In the genomic region with DNA sequence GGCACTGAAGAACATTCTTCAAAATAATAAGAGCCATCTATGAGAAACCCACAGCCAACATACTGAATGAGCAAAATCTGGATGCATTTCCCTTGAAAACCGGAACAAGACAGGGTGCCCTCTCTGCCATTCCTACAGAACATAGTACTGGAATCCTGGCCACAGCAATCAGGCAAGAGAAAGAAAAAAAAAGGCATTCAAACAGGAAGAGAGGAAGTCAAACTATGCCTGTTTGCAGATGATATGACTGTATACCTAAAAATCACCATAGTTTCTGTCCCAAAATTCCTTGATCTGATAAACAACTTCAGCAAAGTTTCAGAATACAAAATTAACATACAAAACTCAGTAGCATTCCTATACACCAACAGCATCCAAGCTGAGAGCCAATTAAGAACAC, we compare ENCODE assay signal across 23 cellular contexts.
"Had no signal": no experiment of that assay in that cellular context is flagged by ENCODE, and none has a peak within 500 bp of the region (broad histone marks: within the 10 kb centered on the region; RNA-seq: fewer than 3 reads in every experiment).

No MANE protein-coding gene starts in this region.

- DNase-seq: Kasumi-1, MV-4-11, NCI-H1048, NCI-H1105, NCI-H1417, NCI-H1436 treated with DMSO at 0.1 percent for 48 hours, NCI-H1694, NCI-H187 treated with DMSO at 0.1 percent for 48 hours, NCI-H2029 treated with DMSO at 0.1 percent for 48 hours, NCI-H2107, NCI-H2227 treated with DMSO at 0.1 percent for 48 hours, NCI-H524, NCI-H69, NCI-H774, Right ventricle myocardium superior, RPMI8226, SIG-M5 had no signal

- H3K27me3 ChIP-seq: SJSA1 had no signal

- H3K4me3 ChIP-seq: K562, SJSA1, SK-N-MC had no signal

- H3K4me2 ChIP-seq: KMS-11 had no signal

- H3K4me3 Mint-ChIP-seq: IgD-negative memory B cell had no signal

- H3K36me3 Mint-ChIP-seq: IgD-negative memory B cell had no signal

- H3K27ac ChIP-seq: HL-60, KMS-11, SJSA1, SK-N-MC had no signal

- H3K4me1 ChIP-seq: SJSA1 had no signal

- ATAC-seq: K562 had no signal

- H3K27me3 Mint-ChIP-seq: IgD-negative memory B cell had no signal

- H3K36me3 ChIP-seq: SJSA1 had no signal

- H3K27ac Mint-ChIP-seq: IgD-negative memory B cell had no signal
